ENCODE assay signal across 34 cellular contexts in the genomic region with DNA sequence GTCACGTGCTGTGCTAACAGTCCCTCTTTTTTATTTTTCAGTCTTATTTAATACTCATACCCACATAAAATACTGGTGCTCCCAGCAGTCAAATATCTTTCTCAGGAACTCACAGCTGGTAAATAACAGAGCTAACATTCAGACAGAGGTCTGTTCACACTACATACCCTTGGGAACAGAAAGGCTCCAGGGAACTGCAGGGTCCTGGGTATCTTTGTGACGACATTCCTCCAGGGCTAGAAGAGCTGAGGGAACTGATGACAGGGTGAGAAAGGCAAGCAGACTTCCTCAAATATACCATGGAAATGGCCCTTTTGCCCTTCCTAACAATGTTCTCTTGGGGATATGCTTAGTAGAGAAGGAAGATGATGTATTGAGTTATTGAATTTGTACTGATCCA.
"Had no signal": no experiment of that assay in that cellular context is flagged by ENCODE, and none has a peak within 500 bp of the region (broad histone marks: within the 10 kb centered on the region; RNA-seq: fewer than 3 reads in every experiment).

No MANE protein-coding gene starts in this region.

- DNase-seq: activated CD4-positive, alpha-beta T cell treated with anti-CD3 and anti-CD28 coated beads, Interleukin-2, amount 10 ng/mL, durations not matched to agents 24 days and 14 days; activated CD4-positive, alpha-beta T cell treated with anti-CD3 and anti-CD28 coated beads, Interleukin-2, amount 50 U/mL, for 4 hours; activated CD8-positive, alpha-beta T cell treated with anti-CD3 and anti-CD28 coated beads for 36 hours; activated effector memory CD4-positive, alpha-beta T cell treated with anti-CD3 and anti-CD28 coated beads, Interleukin-2, amount 50 U/mL, for 16 hours; activated naive CD4-positive, alpha-beta T cell treated with Interleukin-2 at 50 U/mL for 16 hours; activated naive CD8-positive, alpha-beta T cell treated with anti-CD3 and anti-CD28 coated beads, Interleukin-2, amount 10 ng/mL, durations not matched to agents 7 days and 5 days; activated T-cell treated with anti-CD3 and anti-CD28 coated beads, Interleukin-2, amount 50 U/mL, for 1 hour; activated T-cell treated with anti-CD3 and anti-CD28 coated beads, Interleukin-2, amount 50 U/mL, for 72 hours; amygdala; Karpas-422; KBM-7; NCI-H1048; NCI-H1105 treated with DMSO at 0.1 percent for 48 hours; NCI-H1436; NCI-H1694; NCI-H1930; NCI-H2081 treated with DMSO at 0.1 percent for 48 hours; NCI-H226; NCI-H446 treated with DMSO at 0.1 percent for 48 hours; NCI-H524; NCI-H748 treated with DMSO at 0.1 percent for 48 hours; NK-92 treated with Interleukin-12 subunit alpha and Interleukin-12 subunit beta, amount 100 ng/mL, for 24 hours; PC-3; Peyer's patch; RPMI8226; SIG-M5; SW 1271; T-helper 1 cell; T-helper 2 cell; T-helper 9 cell; WERI-Rb-1 had no signal

- H3K27ac Mint-ChIP-seq: activated CD4-positive, alpha-beta T cell treated with anti-CD3 and anti-CD28 coated beads, Interleukin-2, amount 10 ng/mL, durations not matched to agents 24 days and 14 days; activated CD8-positive, alpha-beta T cell treated with anti-CD3 and anti-CD28 coated beads for 36 hours; activated naive CD4-positive, alpha-beta T cell treated with anti-CD3 and anti-CD28 coated beads, Interleukin-2, amount 50 U/mL, for 24 hours; activated naive CD8-positive, alpha-beta T cell treated with anti-CD3 and anti-CD28 coated beads, Interleukin-2, amount 10 ng/mL, durations not matched to agents 7 days and 5 days; activated T-cell treated with anti-CD3 and anti-CD28 coated beads, Interleukin-2, amount 50 U/mL, for 72 hours; activated T-helper 17 cell treated with anti-CD3 and anti-CD28 coated beads, Interleukin-2, amount 50 U/mL, for 72 hours had no signal

- H3K36me3 Mint-ChIP-seq: activated naive CD4-positive, alpha-beta T cell treated with anti-CD3 and anti-CD28 coated beads, Interleukin-2, amount 50 U/mL, for 24 hours; activated naive CD8-positive, alpha-beta T cell treated with anti-CD3 and anti-CD28 coated beads, Interleukin-2, amount 10 ng/mL, durations not matched to agents 7 days and 5 days had no signal

- H3K4me3 ChIP-seq: ascending aorta, Peyer's patch had no signal

- H3K9me3 Mint-ChIP-seq: activated CD4-positive, alpha-beta T cell treated with anti-CD3 and anti-CD28 coated beads, Interleukin-2, amount 10 ng/mL, durations not matched to agents 24 days and 14 days; activated CD8-positive, alpha-beta T cell treated with anti-CD3 and anti-CD28 coated beads for 36 hours; activated naive CD4-positive, alpha-beta T cell treated with anti-CD3 and anti-CD28 coated beads, Interleukin-2, amount 50 U/mL, for 24 hours; activated naive CD8-positive, alpha-beta T cell treated with anti-CD3 and anti-CD28 coated beads, Interleukin-2, amount 10 ng/mL, durations not matched to agents 7 days and 5 days; activated T-cell treated with anti-CD3 and anti-CD28 coated beads, Interleukin-2, amount 50 U/mL, for 72 hours; activated T-helper 17 cell treated with anti-CD3 and anti-CD28 coated beads, Interleukin-2, amount 50 U/mL, for 72 hours had no signal

- H3K36me3 ChIP-seq: ascending aorta, Peyer's patch, WERI-Rb-1 had no signal

- H3K4me1 ChIP-seq: ascending aorta, Peyer's patch had no signal

- H3K27me3 Mint-ChIP-seq: activated CD4-positive, alpha-beta T cell treated with anti-CD3 and anti-CD28 coated beads, Interleukin-2, amount 10 ng/mL, durations not matched to agents 24 days and 14 days; activated CD8-positive, alpha-beta T cell treated with anti-CD3 and anti-CD28 coated beads for 36 hours; activated naive CD4-positive, alpha-beta T cell treated with anti-CD3 and anti-CD28 coated beads, Interleukin-2, amount 50 U/mL, for 24 hours; activated naive CD8-positive, alpha-beta T cell treated with anti-CD3 and anti-CD28 coated beads, Interleukin-2, amount 10 ng/mL, durations not matched to agents 7 days and 5 days; activated T-helper 17 cell treated with anti-CD3 and anti-CD28 coated beads, Interleukin-2, amount 50 U/mL, for 72 hours had no signal

- H3K4me3 Mint-ChIP-seq: activated CD4-positive, alpha-beta T cell treated with anti-CD3 and anti-CD28 coated beads, Interleukin-2, amount 10 ng/mL, durations not matched to agents 24 days and 14 days; activated CD8-positive, alpha-beta T cell treated with anti-CD3 and anti-CD28 coated beads for 36 hours; activated naive CD4-positive, alpha-beta T cell treated with anti-CD3 and anti-CD28 coated beads, Interleukin-2, amount 50 U/mL, for 24 hours; activated naive CD8-positive, alpha-beta T cell treated with anti-CD3 and anti-CD28 coated beads, Interleukin-2, amount 10 ng/mL, durations not matched to agents 7 days and 5 days; activated T-cell treated with anti-CD3 and anti-CD28 coated beads, Interleukin-2, amount 50 U/mL, for 72 hours; activated T-helper 17 cell treated with anti-CD3 and anti-CD28 coated beads, Interleukin-2, amount 50 U/mL, for 72 hours had no signal

- H3K27me3 ChIP-seq: ascending aorta, Peyer's patch had no signal

- H3K27ac ChIP-seq: ascending aorta, Peyer's patch, WERI-Rb-1 had no signal

- H3K9me3 ChIP-seq: ascending aorta, Peyer's patch had no signal
